In the genomic region with DNA sequence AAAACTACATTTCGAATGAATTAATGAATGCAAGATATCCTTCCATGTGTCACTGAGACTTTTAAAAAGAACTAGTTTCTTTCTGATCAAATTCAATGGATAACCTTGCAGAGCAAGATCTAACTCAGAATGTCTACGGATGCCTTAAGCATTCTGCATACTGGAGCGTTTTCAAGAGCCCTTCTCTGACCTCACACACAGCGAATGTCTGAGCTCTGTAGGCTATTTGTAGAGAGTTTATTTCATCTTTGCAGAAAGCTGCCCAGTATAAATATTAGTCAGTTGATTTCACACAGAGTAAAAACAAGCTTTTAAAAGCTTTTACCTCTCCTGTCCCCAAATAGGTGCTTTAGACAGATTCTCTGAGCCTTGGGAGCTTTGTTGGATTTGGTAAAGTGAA, we compare ENCODE assay signal across 21 cellular contexts.
DNase-seq lines count a peak whose midpoint lies in the region; ATAC-seq and TF ChIP-seq lines count a peak whose summit lies in the region.
"Had no signal": no experiment of that assay in that cellular context is flagged by ENCODE, and none has a peak within 500 bp of the region (broad histone marks: within the 10 kb centered on the region; RNA-seq: fewer than 3 reads in every experiment).

No MANE protein-coding gene starts in this region.

- H3K4me3 ChIP-seq in right cardiac atrium (ENCODE audit: low read length), result no peak overlapping the region
- H3K4me3 ChIP-seq in heart right ventricle, result no peak overlapping the region
- H3K4me3 ChIP-seq in skeletal muscle tissue (ENCODE audit: low read length in 3 of 3), result no peak overlapping the region
- H3K4me3 ChIP-seq: BLaER1 treated with 17β-estradiol and CSF1 and Interleukin-3, amounts not matched to agents 10 nM and 100 nM; GM12878; GM23248 had no signal

- H3K27ac ChIP-seq in right cardiac atrium (ENCODE audit: low read length) (no peak overlapping the region), heart right ventricle (peak overlapping the region in 5 of 10 donors; percentile 30 to 64 (median 54)), skeletal muscle tissue (ENCODE audit: low read depth, low read length) (peak overlapping the region; percentile 29)
- H3K27ac ChIP-seq: 22Rv1; BLaER1 treated with 17β-estradiol and CSF1 and Interleukin-3, amounts not matched to agents 10 nM and 100 nM; GM23248 had no signal

- H3K36me3 ChIP-seq in heart right ventricle (no peaks in the 10 kb centered on the region), skeletal muscle tissue (ENCODE audit: control insufficient read depth in 3 of 3, insufficient read depth in 3 of 3, low read length in 3 of 3) (no peaks in the 10 kb centered on the region)
- H3K36me3 ChIP-seq: BE2C; BLaER1 treated with 17β-estradiol and CSF1 and Interleukin-3, amounts not matched to agents 10 nM and 100 nM had no signal

- H3K27me3 ChIP-seq in right cardiac atrium (ENCODE audit: control insufficient read depth, insufficient read depth), result no peaks in the 10 kb centered on the region
- no peaks in the 10 kb centered on the region for H3K27me3 ChIP-seq in heart right ventricle
- H3K27me3 ChIP-seq in skeletal muscle tissue (ENCODE audit: control insufficient read depth in 3 of 3, insufficient read depth in 3 of 3, low read length in 3 of 3), result no peaks in the 10 kb centered on the region
- H3K27me3 ChIP-seq: BE2C; BLaER1 treated with 17β-estradiol and CSF1 and Interleukin-3, amounts not matched to agents 10 nM and 100 nM had no signal

- WGBS in right cardiac atrium, result 63% methylated on average over 4 of the region's 4 CpGs
- 49 to 60% methylated on average over 4 of the region's 4 CpGs for WGBS in heart right ventricle, 2 donors

- intact Hi-C loops in Right ventricle myocardium inferior (cut with DNase I) (no loop called here), right cardiac atrium (cut with DNase I) (no loop called here), heart right ventricle (cut with DNase I) (no loop called here)

- no peak for TF ChIP-seq CTCF in heart right ventricle (IDR thresholded peaks at IDR 0.05)

- peaks cover 2% of the 10 kb centered on the region for H3K4me1 ChIP-seq in right cardiac atrium (ENCODE audit: control insufficient read depth, insufficient read depth, low read length)
- H3K4me1 ChIP-seq in heart right ventricle, result peaks cover 0 to 18% (median 0%) of the 10 kb centered on the region in 9 donors
- H3K4me1 ChIP-seq in skeletal muscle tissue (ENCODE audit: control insufficient read depth in 3 of 3, insufficient read depth in 3 of 3, low read length in 3 of 3), result peaks cover 6 to 13% (median 11%) of the 10 kb centered on the region in 3 donors
- H3K4me1 ChIP-seq: BE2C; BLaER1 treated with 17β-estradiol and CSF1 and Interleukin-3, amounts not matched to agents 10 nM and 100 nM had no signal

- H3K9me3 ChIP-seq in right cardiac atrium (ENCODE audit: control insufficient read depth, low read length) (no peaks in the 10 kb centered on the region), heart right ventricle (no peaks in the 10 kb centered on the region), skeletal muscle tissue (ENCODE audit: control insufficient read depth in 3 of 3, low read length in 3 of 3) (no peaks in the 10 kb centered on the region)
- H3K9me3 ChIP-seq: BE2C had no signal

- H3K9ac ChIP-seq in skeletal muscle tissue (ENCODE audit: low read depth in 1 of 3, low read length in 3 of 3), result no peak overlapping the region
- H3K9ac ChIP-seq: BLaER1 treated with 17β-estradiol and CSF1 and Interleukin-3, amounts not matched to agents 10 nM and 100 nM; GM23248 had no signal

- DNase-seq in Right ventricle myocardium inferior (ENCODE audit: missing footprints) (no peak), right cardiac atrium (no peak), heart right ventricle (peak in 1 of 2 donors; percentile 11), myocyte (ENCODE audit: low read depth) (peak; percentile 30), cortex of kidney (lab: John Stamatoyannopoulos, UW) (no peak), NCI-H2196 (lab: John Stamatoyannopoulos, UW; ENCODE audit: unreplicated experiment) (no peak)
- DNase-seq: AML-193; BE2C; CD4-positive, alpha-beta T cell; CD8-positive, alpha-beta memory T cell; DMS 273 treated with DMSO at 0.1 percent for 48 hours; DMS79; EL; GDM1; GM23248; H7; HCEC 1CT had no signal

- peak; percentile 49 for ATAC-seq in Right ventricle myocardium inferior
- no peak for ATAC-seq in right cardiac atrium
- ATAC-seq in heart right ventricle, result peak in 6 of 8 donors; percentile 64 to 92 (median 83)
- ATAC-seq: GM12878 had no signal

Comparison
In these comparisons a context has a peak if more than half of its experiments do, and no peak if none do; other contexts are left out.
1. ATAC-seq: peak in Right ventricle myocardium inferior (single experiment) and heart right ventricle (6 of 8); none in right cardiac atrium (0 of 2).